ENCODE assay signal across 28 cellular contexts in the genomic region with DNA sequence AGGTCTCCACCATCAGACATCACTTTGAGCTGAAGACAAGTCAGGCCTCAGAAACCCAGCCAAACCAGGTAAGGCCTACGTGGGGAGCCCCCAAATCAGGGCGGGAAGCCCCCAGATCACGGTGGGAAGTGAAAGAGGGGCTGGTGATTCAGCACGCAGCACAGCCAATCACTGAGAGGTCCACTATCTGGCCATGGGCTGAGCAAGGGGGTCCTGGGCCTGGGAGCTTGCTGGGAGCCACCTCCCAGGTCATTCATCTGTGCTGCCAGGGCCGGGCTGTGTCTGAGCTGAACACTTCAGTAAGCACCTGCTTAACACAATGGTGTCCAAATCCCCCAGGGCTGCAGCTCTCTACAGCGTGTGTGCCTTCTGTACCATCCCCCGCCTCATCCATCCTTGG.
"Had no signal": no experiment of that assay in that cellular context is flagged by ENCODE, and none has a peak within 500 bp of the region (broad histone marks: within the 10 kb centered on the region; RNA-seq: fewer than 3 reads in every experiment).

No MANE protein-coding gene starts in this region.

- DNase-seq: activated CD4-positive, alpha-beta memory T cell treated with anti-CD3 and anti-CD28 coated beads, Interleukin-2, amount 10 ng/mL, durations not matched to agents 7 days and 5 days; activated CD4-positive, alpha-beta T cell treated with anti-CD3 and anti-CD28 coated beads for 36 hours; activated CD4-positive, alpha-beta T cell treated with anti-CD3 and anti-CD28 coated beads, Interleukin-2, amount 50 U/mL, for 1 hour; activated CD8-positive, alpha-beta memory T cell treated with anti-CD3 and anti-CD28 coated beads, Interleukin-2, amount 50 U/mL, for 48 hours; activated naive CD4-positive, alpha-beta T cell treated with anti-CD3 and anti-CD28 coated beads, Interleukin-2, amount 50 U/mL, for 16 hours; activated naive CD8-positive, alpha-beta T cell treated with anti-CD3 and anti-CD28 coated beads, Interleukin-2, amount 10 ng/mL, durations not matched to agents 7 days and 5 days; activated T-cell treated with anti-CD3 and anti-CD28 coated beads, Interleukin-2, amount 50 U/mL, for 1 hour; anterior cingulate cortex; central memory CD4-positive, alpha-beta T cell; Karpas-422; MM.1S; NCI-H1694; NCI-H2029; NCI-H2171 treated with DMSO at 0.1 percent for 48 hours; NCI-H226; NCI-H510A treated with DMSO at 0.1 percent for 48 hours; NCI-H69; NK-92 treated with Interleukin-12 subunit alpha and Interleukin-12 subunit beta, amount 100 ng/mL, for 24 hours; OCI-M1; Right ventricle myocardium superior; RPMI8226; SJCRH30; SK-N-SH; T-helper 1 cell; WERI-Rb-1 had no signal

- H3K4me3 ChIP-seq: adrenal gland, breast epithelium, K562, SJCRH30 had no signal

- H3K36me3 ChIP-seq: SJCRH30, WERI-Rb-1 had no signal

- H3K9me3 ChIP-seq: adrenal gland, SJCRH30, SK-N-SH had no signal

- H3K27me3 ChIP-seq: adrenal gland, breast epithelium, SJCRH30 had no signal

- H3K4me1 ChIP-seq: adrenal gland, breast epithelium, SJCRH30 had no signal

- H3K27ac ChIP-seq: adrenal gland, breast epithelium, SJCRH30, WERI-Rb-1 had no signal
